Comparison of ENCODE assay signal across 24 cellular contexts in the genomic region with DNA sequence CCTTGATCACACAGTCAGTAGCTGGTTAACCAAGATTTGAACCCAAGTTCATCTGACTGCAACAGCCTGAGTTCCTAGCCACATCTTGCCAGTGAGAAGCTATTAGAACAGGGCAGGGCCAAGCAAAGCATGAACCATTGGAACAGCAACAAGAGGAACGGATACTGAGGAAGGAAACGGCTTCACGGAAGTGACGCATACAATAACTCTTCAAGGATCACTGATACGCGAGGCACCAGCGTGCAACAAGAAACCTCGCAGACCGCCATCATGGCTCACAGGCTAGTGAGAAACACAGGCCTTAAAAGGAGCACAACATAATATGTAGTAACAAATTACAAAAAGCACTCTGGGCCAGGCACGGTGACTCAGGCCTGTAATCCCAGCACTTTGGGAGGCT.
"Had no signal": no experiment of that assay in that cellular context is flagged by ENCODE, and none has a peak within 500 bp of the region (broad histone marks: within the 10 kb centered on the region; RNA-seq: fewer than 3 reads in every experiment).

No MANE protein-coding gene starts in this region.

- H3K9me3 ChIP-seq: mucosa of descending colon, psoas muscle, sigmoid colon, stomach, thyroid gland, vagina had no signal

- DNase-seq: cortex of kidney; dorsolateral prefrontal cortex; effector CD4-positive, alpha-beta T cell; foreskin keratinocyte; kidney; mesenchymal stem cell; mucosa of descending colon; naive B cell; psoas muscle; right cardiac atrium; sigmoid colon; stimulated activated CD4-positive, alpha-beta T cell treated with anti-CD3 and anti-CD28 coated beads, Interleukin-2, amount 100 ng/mL, for 24 hours; stimulated activated CD4-positive, alpha-beta T cell treated with anti-CD3 and anti-CD28 coated beads, Interleukin-4, amount 100 ng/mL, for 24 hours; stimulated activated naive CD4-positive, alpha-beta T cell treated with Interleukin-2 at 50 U/mL for 16 hours; stomach; thyroid gland; trophoblast cell had no signal

- H3K27ac ChIP-seq: dorsolateral prefrontal cortex, epithelial cell of prostate, foreskin keratinocyte, neural progenitor cell, psoas muscle, sigmoid colon, stomach, thyroid gland, vagina had no signal

- H3K4me1 ChIP-seq: foreskin keratinocyte, neural progenitor cell, psoas muscle, sigmoid colon, stomach, thyroid gland, vagina had no signal

- H3K36me3 ChIP-seq: neural progenitor cell, sigmoid colon, thyroid gland had no signal

- H3K4me3 ChIP-seq: dorsolateral prefrontal cortex, lung, mucosa of descending colon, neural progenitor cell, psoas muscle, sigmoid colon, stomach, thyroid gland, vagina had no signal

- H3K27me3 ChIP-seq: dorsolateral prefrontal cortex, foreskin keratinocyte, sigmoid colon, stomach, thyroid gland, vagina had no signal

- FAIRE-seq: kidney had no signal

- ATAC-seq: esophagus mucosa; foreskin keratinocyte; left lobe of liver; mucosa of descending colon; psoas muscle; right cardiac atrium; stimulated activated effector memory CD8-positive, alpha-beta T cell treated with anti-CD3 and anti-CD28 coated beads, Interleukin-12 subunit alpha, Interleukin-12 subunit beta, amount 100 ng/mL, for 72 hours had no signal
